24 cellular contexts compared by ENCODE assay signal in the genomic region with DNA sequence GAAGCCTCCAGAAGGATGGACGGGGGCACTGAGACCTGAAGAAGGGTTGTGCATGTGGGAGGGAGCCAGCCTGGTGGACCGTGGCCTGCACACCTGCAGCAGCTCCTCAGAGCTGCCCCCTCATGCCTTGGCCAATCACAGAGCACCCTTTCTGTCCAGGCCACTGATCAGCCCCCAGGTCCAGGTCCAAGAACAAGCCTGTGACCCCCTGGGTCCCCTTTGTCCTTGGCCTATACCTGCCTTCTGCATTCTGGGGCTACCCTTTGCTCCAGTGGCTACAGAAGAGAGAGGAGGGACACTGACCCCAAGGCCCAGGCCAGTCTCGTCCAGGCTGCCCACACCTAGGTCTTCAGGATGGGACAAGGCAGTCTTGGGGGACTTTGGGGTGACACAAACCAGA.
"Had no signal": no experiment of that assay in that cellular context is flagged by ENCODE, and none has a peak within 500 bp of the region (broad histone marks: within the 10 kb centered on the region; RNA-seq: fewer than 3 reads in every experiment).

No MANE protein-coding gene starts in this region.

- H3K27me3 Mint-ChIP-seq: type B pancreatic cell had no signal

- H3K27ac ChIP-seq: heart right ventricle, hepatocyte, left lung, neural progenitor cell, pancreas, prostate gland, spleen, suprapubic skin, thoracic aorta, tibial artery had no signal

- H3K4me3 Mint-ChIP-seq: naive B cell; natural killer cell; nephron progenitor cell; neural progenitor cell; stimulated activated effector memory CD8-positive, alpha-beta T cell treated with anti-CD3 and anti-CD28 coated beads, Interleukin-12 subunit alpha, Interleukin-12 subunit beta, amount 100 ng/mL, for 72 hours; stimulated activated naive CD8-positive, alpha-beta T cell treated with anti-CD3 and anti-CD28 coated beads, Interleukin-15, Interleukin-2, amounts not matched to agents 100 ng/mL and 50 ng/mL, for 24 hours had no signal

- H3K9ac ChIP-seq: neural progenitor cell had no signal

- H2AFZ ChIP-seq: hepatocyte, neural progenitor cell had no signal

- H3K9me3 ChIP-seq: heart right ventricle, left lung, pancreas, prostate gland, spleen, suprapubic skin, thoracic aorta, tibial artery had no signal

- H3K27me3 ChIP-seq: heart right ventricle, hepatocyte, left lung, neural progenitor cell, pancreas, suprapubic skin, tibial artery had no signal

- FAIRE-seq: keratinocyte, pancreas, small intestine had no signal

- H3K9me3 Mint-ChIP-seq: natural killer cell; nephron progenitor cell; stimulated activated effector memory CD8-positive, alpha-beta T cell treated with anti-CD3 and anti-CD28 coated beads, Interleukin-12 subunit alpha, Interleukin-12 subunit beta, amount 100 ng/mL, for 72 hours; stimulated activated naive CD8-positive, alpha-beta T cell treated with anti-CD3 and anti-CD28 coated beads, Interleukin-15, Interleukin-2, amounts not matched to agents 100 ng/mL and 50 ng/mL, for 24 hours; type B pancreatic cell had no signal

- H3K4me1 Mint-ChIP-seq: naive B cell, natural killer cell had no signal

- ATAC-seq: left colon; left lung; natural killer cell; right cardiac atrium; stimulated activated effector memory CD8-positive, alpha-beta T cell treated with anti-CD3 and anti-CD28 coated beads, Interleukin-12 subunit alpha, Interleukin-12 subunit beta, amount 100 ng/mL, for 72 hours had no signal

- H3K4me3 ChIP-seq: heart right ventricle, hepatocyte, left lung, lung, neural progenitor cell, pancreas, prostate gland, spleen, suprapubic skin, thoracic aorta, tibial artery had no signal

- H3K27ac Mint-ChIP-seq: natural killer cell; neural progenitor cell; stimulated activated effector memory CD8-positive, alpha-beta T cell treated with anti-CD3 and anti-CD28 coated beads, Interleukin-12 subunit alpha, Interleukin-12 subunit beta, amount 100 ng/mL, for 72 hours; stimulated activated naive CD8-positive, alpha-beta T cell treated with anti-CD3 and anti-CD28 coated beads, Interleukin-15, Interleukin-2, amounts not matched to agents 100 ng/mL and 50 ng/mL, for 24 hours; type B pancreatic cell had no signal

- H3K36me3 Mint-ChIP-seq: naive B cell; natural killer cell; stimulated activated effector memory CD8-positive, alpha-beta T cell treated with anti-CD3 and anti-CD28 coated beads, Interleukin-12 subunit alpha, Interleukin-12 subunit beta, amount 100 ng/mL, for 72 hours; type B pancreatic cell had no signal

- H3K36me3 ChIP-seq: heart right ventricle, left lung, neural progenitor cell, pancreas, prostate gland, spleen, suprapubic skin, thoracic aorta, tibial artery had no signal

- H3K4me2 ChIP-seq: hepatocyte, neural progenitor cell had no signal

- DNase-seq: heart right ventricle; left colon; naive B cell; natural killer cell; nephron progenitor cell; retina; small intestine; spleen; stimulated activated CD4-positive, alpha-beta T cell treated with anti-CD3 and anti-CD28 coated beads, Interleukin-4, amount 100 ng/mL, for 24 hours; stimulated activated naive CD4-positive, alpha-beta T cell had no signal
